In genomic region chr10:131907679-131908078, GRCh38 we compare ENCODE assay signal across 17 cellular contexts. TPM values are rescaled to one million over a fixed set of nuclear protein-coding genes. Genes with fewer than 3 reads are reported as not detected.
DNase-seq lines count a peak whose midpoint lies in the region; ATAC-seq, FAIRE-seq and TF ChIP-seq lines count a peak whose summit lies in the region.
"Had no signal": no experiment of that assay in that cellular context is flagged by ENCODE, and none has a peak within 500 bp of the region (broad histone marks: within the 10 kb centered on the region; RNA-seq: fewer than 3 reads in every experiment).

No MANE protein-coding gene starts in this region.

- H3K4me3 ChIP-seq in CD4-positive, CD25-positive, alpha-beta regulatory T cell (ENCODE audit: low read depth, low read length): peak overlapping the region; percentile 46
- H3K4me3 ChIP-seq in mesodermal cell (ENCODE audit: extremely low read depth, insufficient read depth, low read length, poor library complexity, severe bottlenecking): no peak overlapping the region
- no peak overlapping the region for H3K4me3 ChIP-seq in pancreas
- H3K4me3 ChIP-seq: colonic mucosa, gastrocnemius medialis, SK-N-MC, tibial artery had no signal

- ATAC-seq in CD4-positive, CD25-positive, alpha-beta regulatory T cell (ENCODE audit: low read depth in 2 of 2): no peak
- ATAC-seq in activated naive CD4-positive, alpha-beta T cell treated with anti-CD3 and anti-CD28 coated beads, Interleukin-2, amount 50 U/mL, for 72 hours: peak in 1 of 2 donors; percentile 25
- ATAC-seq in pancreas (no peak), GM21786 (IDR thresholded peaks at IDR 0.05; ENCODE audit: unreplicated experiment) (no peak)

- H3K27me3 ChIP-seq in CD4-positive, CD25-positive, alpha-beta regulatory T cell (ENCODE audit: control insufficient read depth, insufficient read depth, low read length): no peaks in the 10 kb centered on the region
- H3K27me3 ChIP-seq in pancreas: no peaks in the 10 kb centered on the region
- H3K27me3 ChIP-seq: colonic mucosa, gastrocnemius medialis, tibial artery had no signal

- no peaks in the 10 kb centered on the region for H3K9me3 Mint-ChIP-seq in CD4-positive, CD25-positive, alpha-beta regulatory T cell
- no peaks in the 10 kb centered on the region for H3K9me3 Mint-ChIP-seq in activated naive CD4-positive, alpha-beta T cell treated with anti-CD3 and anti-CD28 coated beads, Interleukin-2, amount 50 U/mL, for 72 hours
- H3K9me3 Mint-ChIP-seq: activated CD4-positive, alpha-beta T cell treated with anti-CD3 and anti-CD28 coated beads, Interleukin-2, amount 10 ng/mL, durations not matched to agents 24 days and 14 days had no signal

- no peaks in the 10 kb centered on the region for H3K9me3 ChIP-seq in CD4-positive, CD25-positive, alpha-beta regulatory T cell (ENCODE audit: control insufficient read depth in 2 of 2, low read length in 2 of 2)
- H3K9me3 ChIP-seq in mesodermal cell (ENCODE audit: control insufficient read depth, low read length) (no peaks in the 10 kb centered on the region), pancreas (no peaks in the 10 kb centered on the region)
- H3K9me3 ChIP-seq: colonic mucosa, gastrocnemius medialis, tibial artery had no signal

- DNase-seq in CD4-positive, CD25-positive, alpha-beta regulatory T cell: peak in 2 of 3 donors; percentile 40 to 43
- DNase-seq in Caki2 (ENCODE audit: low read depth) (peak; percentile 69), posterior vena cava (ENCODE audit: low spot score) (no peak), NCI-H446 treated with DMSO at 0.1 percent for 48 hours (lab: John Stamatoyannopoulos, UW) (no peak), pancreas (no peak)
- no peak for DNase-seq in activated naive CD4-positive, alpha-beta T cell treated with anti-CD3 and anti-CD28 coated beads, Interleukin-2, amount 50 U/mL, for 72 hours (ENCODE audit: low spot score in 2 of 2)
- DNase-seq: activated CD4-positive, alpha-beta T cell treated with anti-CD3 and anti-CD28 coated beads, Interleukin-2, amount 10 ng/mL, durations not matched to agents 24 days and 14 days; colonic mucosa; DMS153; gastrocnemius medialis; NCI-H1105; stimulated activated CD4-positive, alpha-beta T cell treated with anti-CD3 and anti-CD28 coated beads, Interleukin-4, amount 100 ng/mL, for 4 hours; stimulated activated CD8-positive, alpha-beta memory T cell treated with anti-CD3 and anti-CD28 coated beads, Interleukin-4, amount 100 ng/mL, for 48 hours had no signal

- peak overlapping the region; percentile 90 to 96 (median 94) for H3K27ac Mint-ChIP-seq in CD4-positive, CD25-positive, alpha-beta regulatory T cell
- peak overlapping the region; percentile 45 to 92 for H3K27ac Mint-ChIP-seq in activated naive CD4-positive, alpha-beta T cell treated with anti-CD3 and anti-CD28 coated beads, Interleukin-2, amount 50 U/mL, for 72 hours

- H3K4me3 Mint-ChIP-seq in CD4-positive, CD25-positive, alpha-beta regulatory T cell: peak overlapping the region; percentile 67 to 85 (median 76)

- peaks cover 20% of the 10 kb centered on the region for H3K36me3 Mint-ChIP-seq in CD4-positive, CD25-positive, alpha-beta regulatory T cell
- H3K36me3 Mint-ChIP-seq in activated naive CD4-positive, alpha-beta T cell treated with anti-CD3 and anti-CD28 coated beads, Interleukin-2, amount 50 U/mL, for 72 hours: peaks cover 11 to 30% of the 10 kb centered on the region in 2 donors

- FAIRE-seq in pancreas (lab: Jason Lieb, UNC): no peak

- 97 to 100% methylated on average over 2 to 5 of the region's 8 CpGs for WGBS in mesodermal cell (ENCODE audit: insufficient coverage in 2 of 2), 2 experiments
- 90 to 92% methylated on average over 8 of the region's 8 CpGs for WGBS in pancreas, 2 donors

- intact Hi-C loops in posterior vena cava (cut with DNase I): no loop called here
- intact Hi-C loops in pancreas (cut with DNase I): no loop called here

- in situ Hi-C loops in Caki2 (cut with HindIII; ENCODE audit: low pct_unique_long_range_greater_than_20kb, low sequenced_read_pairs): no loop called here

- peaks cover 37% of the 10 kb centered on the region for H3K36me3 ChIP-seq in CD4-positive, CD25-positive, alpha-beta regulatory T cell (ENCODE audit: control insufficient read depth, insufficient read depth, low read length)
- H3K36me3 ChIP-seq in mesodermal cell (ENCODE audit: control insufficient read depth, insufficient read depth, low read length) (peaks cover 66% of the 10 kb centered on the region), pancreas (peaks cover 0 to 18% (median 0%) of the 10 kb centered on the region in 3 donors)
- H3K36me3 ChIP-seq: colonic mucosa, gastrocnemius medialis had no signal

- TF ChIP-seq CTCF in pancreas (IDR thresholded peaks at IDR 0.05): no peak

- peaks cover 4% of the 10 kb centered on the region for H3K27me3 Mint-ChIP-seq in CD4-positive, CD25-positive, alpha-beta regulatory T cell
- H3K27me3 Mint-ChIP-seq: activated CD4-positive, alpha-beta T cell treated with anti-CD3 and anti-CD28 coated beads, Interleukin-2, amount 10 ng/mL, durations not matched to agents 24 days and 14 days had no signal

- peak overlapping the region; percentile 49 for H3K27ac ChIP-seq in CD4-positive, CD25-positive, alpha-beta regulatory T cell (ENCODE audit: insufficient read depth, low read length, poor library complexity, severe bottlenecking)
- H3K27ac ChIP-seq in mesodermal cell (ENCODE audit: low read depth, low read length, severe bottlenecking) (peak overlapping the region; percentile 65), pancreas (no peak overlapping the region)
- H3K27ac ChIP-seq: colonic mucosa, SK-N-MC, tibial artery had no signal

- peaks cover 31 to 92% (median 62%) of the 10 kb centered on the region in 4 donors for H3K4me1 Mint-ChIP-seq in CD4-positive, CD25-positive, alpha-beta regulatory T cell

- H3K4me1 ChIP-seq in CD4-positive, CD25-positive, alpha-beta regulatory T cell (ENCODE audit: control insufficient read depth, insufficient read depth, low read length, poor library complexity, severe bottlenecking): peaks cover 68% of the 10 kb centered on the region
- H3K4me1 ChIP-seq in mesodermal cell (ENCODE audit: control insufficient read depth, insufficient read depth, low read length, poor library complexity, severe bottlenecking) (peaks cover 30% of the 10 kb centered on the region), pancreas (peaks cover 0 to 42% (median 25%) of the 10 kb centered on the region in 3 donors)

RNA-seq across cellular contexts. Expression of gene PPP2R2D, which starts 6.9 kb away (rescaled TPM):
- 41.8 TPM for total RNA-seq in CD4-positive, CD25-positive, alpha-beta regulatory T cell
- 10 to 100 TPM; 23.8 to 48.1 (median 25.6) TPM for polyA plus RNA-seq in CD4-positive, CD25-positive, alpha-beta regulatory T cell
- total RNA-seq in Caki2 (2014; rRNA removed; shearing (Covaris generic); ENCODE audit: low replicate concordance): 39.1 and 45.4 TPM in 2 replicates
- 10 to 100 TPM; 36.2 to 41.6 TPM for total RNA-seq in activated naive CD4-positive, alpha-beta T cell treated with anti-CD3 and anti-CD28 coated beads, Interleukin-2, amount 50 U/mL, for 72 hours
- polyA plus RNA-seq in mesodermal cell (2013, experiment 1 of 2): 32.5 TPM
- 33.6 TPM for polyA plus RNA-seq in mesodermal cell (2013, experiment 2 of 2)
- total RNA-seq in posterior vena cava (10 to 100 TPM; 23.5 to 23.7 TPM), pancreas (10 to 100 TPM; 25.5 to 87.7 (median 33.6) TPM)
- 10 to 100 TPM; 32.2 to 66.8 TPM for polyA plus RNA-seq in pancreas

Comparison
In these comparisons a context has a peak if more than half of its experiments do, and no peak if none do; other contexts are left out.
1. DNase-seq: peak in CD4-positive, CD25-positive, alpha-beta regulatory T cell (2 of 3) and Caki2 (single experiment); none in activated naive CD4-positive, alpha-beta T cell treated with anti-CD3 and anti-CD28 coated beads, Interleukin-2, amount 50 U/mL, for 72 hours (0 of 2), posterior vena cava (single experiment), NCI-H446 treated with DMSO at 0.1 percent for 48 hours (single experiment) and pancreas (0 of 6).
2. H3K27ac ChIP-seq: peak in CD4-positive, CD25-positive, alpha-beta regulatory T cell (single experiment) and mesodermal cell (single experiment); none in pancreas (0 of 4).